In the genomic region with DNA sequence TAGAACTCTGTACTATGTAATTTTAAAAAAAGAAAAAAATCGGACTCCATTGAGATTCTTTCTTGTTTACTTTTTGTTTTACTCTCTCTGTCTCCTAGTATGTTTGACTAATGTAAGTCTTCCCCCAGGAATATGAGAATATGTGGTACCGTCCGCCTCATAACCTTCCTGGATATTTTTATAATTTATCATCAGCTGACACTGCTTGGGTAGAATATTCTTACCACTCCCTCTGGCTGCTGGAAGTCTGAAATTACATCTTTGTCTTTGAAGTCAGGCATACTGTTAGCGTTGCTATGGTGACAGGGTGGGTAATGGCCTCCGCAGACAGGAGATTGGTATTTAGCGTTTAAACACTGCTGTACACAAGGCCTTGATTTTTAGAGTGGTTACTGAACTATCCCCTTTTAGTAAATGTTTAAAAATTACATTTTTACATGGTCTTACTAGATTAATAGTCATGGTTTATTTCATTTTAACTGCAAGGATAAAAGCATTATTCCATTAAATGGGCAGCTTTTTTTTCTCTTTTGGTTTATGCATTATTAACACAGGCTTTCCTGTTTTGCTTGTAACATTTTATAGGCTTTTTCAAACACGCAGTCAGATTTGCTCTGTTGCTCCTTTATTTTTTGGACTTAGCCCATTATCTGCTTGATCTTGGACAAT, we compare ENCODE assay signal across 8 cellular contexts.
DNase-seq lines count a peak whose midpoint lies in the region; ATAC-seq and TF ChIP-seq lines count a peak whose summit lies in the region.

No MANE protein-coding gene starts in this region.

- H3K9me3 ChIP-seq in cardiac muscle cell (ENCODE audit: low read depth): no peaks in the 10 kb centered on the region

- H3K27ac ChIP-seq in cardiac muscle cell: peak overlapping the region; percentile 86

- no peaks in the 10 kb centered on the region for H3K36me3 Mint-ChIP-seq in natural killer cell
- no peaks in the 10 kb centered on the region for H3K36me3 Mint-ChIP-seq in natural killer cell treated with Interleukin-12 subunit alpha and Interleukin-12 subunit beta and Interleukin-15 and Interleukin-18, amount 100 ng/mL, for 72 hours
- H3K36me3 Mint-ChIP-seq in activated T-helper 1 cell treated with anti-CD3 and anti-CD28 coated beads, Interleukin-12 subunit alpha, Interleukin-12 subunit beta, Interleukin-2, Interleukin-4 antibody, amounts not matched to agents 30 ng/mL and 10 ng/mL and 1 ng/mL, durations not matched to agents 14 hours and 24 hours and 36 hours (ENCODE audit: low read depth): no peaks in the 10 kb centered on the region

- no peaks in the 10 kb centered on the region for H3K27me3 ChIP-seq in cardiac muscle cell

- H3K27ac Mint-ChIP-seq in natural killer cell: peak overlapping the region; percentile 70 to 80
- no peak overlapping the region for H3K27ac Mint-ChIP-seq in natural killer cell treated with Interleukin-12 subunit alpha and Interleukin-12 subunit beta and Interleukin-15 and Interleukin-18, amount 100 ng/mL, for 72 hours
- peak overlapping the region; percentile 45 for H3K27ac Mint-ChIP-seq in activated T-helper 1 cell treated with anti-CD3 and anti-CD28 coated beads, Interleukin-12 subunit alpha, Interleukin-12 subunit beta, Interleukin-2, Interleukin-4 antibody, amounts not matched to agents 30 ng/mL and 10 ng/mL and 1 ng/mL, durations not matched to agents 14 hours and 24 hours and 36 hours

- no peaks in the 10 kb centered on the region for H3K9me3 Mint-ChIP-seq in natural killer cell
- no peaks in the 10 kb centered on the region for H3K9me3 Mint-ChIP-seq in natural killer cell treated with Interleukin-12 subunit alpha and Interleukin-12 subunit beta and Interleukin-15 and Interleukin-18, amount 100 ng/mL, for 72 hours
- no peaks in the 10 kb centered on the region for H3K9me3 Mint-ChIP-seq in activated T-helper 1 cell treated with anti-CD3 and anti-CD28 coated beads, Interleukin-12 subunit alpha, Interleukin-12 subunit beta, Interleukin-2, Interleukin-4 antibody, amounts not matched to agents 30 ng/mL and 10 ng/mL and 1 ng/mL, durations not matched to agents 14 hours and 24 hours and 36 hours

- TF ChIP-seq CTCF in natural killer cell (IDR thresholded peaks at IDR 0.05): no peak
- peak; percentile 37 for TF ChIP-seq CTCF in cardiac muscle cell (IDR thresholded peaks at IDR 0.05; ENCODE audit: low read depth, low read length)
- TF ChIP-seq CTCF in retinal pigment epithelial cell (conservative IDR thresholded peaks at IDR 0.05; ENCODE audit: low read depth, low read length): peak; percentile 46

- DNase-seq in natural killer cell: no peak
- no peak for DNase-seq in natural killer cell treated with Interleukin-12 subunit alpha and Interleukin-12 subunit beta and Interleukin-15 and Interleukin-18, amount 100 ng/mL, for 72 hours (ENCODE audit: low spot score)
- peak; percentile 90 to 99 (median 94) for DNase-seq in NCI-H1417 (lab: John Stamatoyannopoulos, UW)
- peak; percentile 14 for DNase-seq in activated T-helper 1 cell treated with anti-CD3 and anti-CD28 coated beads, Interleukin-12 subunit alpha, Interleukin-12 subunit beta, Interleukin-2, Interleukin-4 antibody, amounts not matched to agents 30 ng/mL and 10 ng/mL and 1 ng/mL, durations not matched to agents 14 hours and 24 hours and 36 hours (ENCODE audit: low spot score)
- DNase-seq in cardiac muscle cell (ENCODE audit: low read depth in 1 of 2, low spot score in 1 of 2): peak; percentile 83 to 97
- DNase-seq in retinal pigment epithelial cell (ENCODE audit: low read depth): peak; percentile 93

- peaks cover 68 to 79% of the 10 kb centered on the region in 2 donors for H3K4me1 Mint-ChIP-seq in natural killer cell
- peaks cover 47 to 51% of the 10 kb centered on the region in 2 donors for H3K4me1 Mint-ChIP-seq in natural killer cell treated with Interleukin-12 subunit alpha and Interleukin-12 subunit beta and Interleukin-15 and Interleukin-18, amount 100 ng/mL, for 72 hours (ENCODE audit: low read depth in 2 of 2)
- peaks cover 51% of the 10 kb centered on the region for H3K4me1 Mint-ChIP-seq in activated T-helper 1 cell treated with anti-CD3 and anti-CD28 coated beads, Interleukin-12 subunit alpha, Interleukin-12 subunit beta, Interleukin-2, Interleukin-4 antibody, amounts not matched to agents 30 ng/mL and 10 ng/mL and 1 ng/mL, durations not matched to agents 14 hours and 24 hours and 36 hours (ENCODE audit: low read depth)

- peak overlapping the region; percentile 42 for H3K4me3 Mint-ChIP-seq in natural killer cell
- no peak overlapping the region for H3K4me3 Mint-ChIP-seq in natural killer cell treated with Interleukin-12 subunit alpha and Interleukin-12 subunit beta and Interleukin-15 and Interleukin-18, amount 100 ng/mL, for 72 hours
- H3K4me3 Mint-ChIP-seq in activated T-helper 1 cell treated with anti-CD3 and anti-CD28 coated beads, Interleukin-12 subunit alpha, Interleukin-12 subunit beta, Interleukin-2, Interleukin-4 antibody, amounts not matched to agents 30 ng/mL and 10 ng/mL and 1 ng/mL, durations not matched to agents 14 hours and 24 hours and 36 hours: no peak overlapping the region

- H3K4me3 ChIP-seq in cardiac muscle cell (peak overlapping the region; percentile 5), retinal pigment epithelial cell (ENCODE audit: low read length) (peak overlapping the region; percentile 11)

- H3K36me3 ChIP-seq in cardiac muscle cell: no peaks in the 10 kb centered on the region

- ATAC-seq in natural killer cell (peak in 2 of 3 donors; percentile 80 to 81), HG03139 (IDR thresholded peaks at IDR 0.05; ENCODE audit: unreplicated experiment) (no peak), GM18873 (IDR thresholded peaks at IDR 0.05; ENCODE audit: low FRiP score, unreplicated experiment) (no peak)
- no peak for ATAC-seq in natural killer cell treated with Interleukin-12 subunit alpha and Interleukin-12 subunit beta and Interleukin-15 and Interleukin-18, amount 100 ng/mL, for 72 hours

- peaks cover 26% of the 10 kb centered on the region for H3K4me1 ChIP-seq in cardiac muscle cell (ENCODE audit: low read depth)

- no peaks in the 10 kb centered on the region for H3K27me3 Mint-ChIP-seq in natural killer cell (ENCODE audit: low read depth in 2 of 2)
- no peaks in the 10 kb centered on the region for H3K27me3 Mint-ChIP-seq in natural killer cell treated with Interleukin-12 subunit alpha and Interleukin-12 subunit beta and Interleukin-15 and Interleukin-18, amount 100 ng/mL, for 72 hours
- no peaks in the 10 kb centered on the region for H3K27me3 Mint-ChIP-seq in activated T-helper 1 cell treated with anti-CD3 and anti-CD28 coated beads, Interleukin-12 subunit alpha, Interleukin-12 subunit beta, Interleukin-2, Interleukin-4 antibody, amounts not matched to agents 30 ng/mL and 10 ng/mL and 1 ng/mL, durations not matched to agents 14 hours and 24 hours and 36 hours (ENCODE audit: insufficient read depth)

- intact Hi-C loops in natural killer cell (cut with micrococcal nuclease): no loop called here
- intact Hi-C loops in activated T-helper 1 cell treated with anti-CD3 and anti-CD28 coated beads, Interleukin-12 subunit alpha, Interleukin-12 subunit beta, Interleukin-2, Interleukin-4 antibody, amounts not matched to agents 30 ng/mL and 10 ng/mL and 1 ng/mL, durations not matched to agents 14 hours and 24 hours and 36 hours (cut with micrococcal nuclease): loop anchor here (2.0 to 10.0 kb wide), 3 partner anchors 173 to 269 kb away; no protein-coding TSS in a partner anchor

Comparison
In these comparisons a context has a peak if more than half of its experiments do, and no peak if none do; other contexts are left out.
1. ATAC-seq: peak in natural killer cell (2 of 3); none in natural killer cell treated with Interleukin-12 subunit alpha and Interleukin-12 subunit beta and Interleukin-15 and Interleukin-18, amount 100 ng/mL, for 72 hours (0 of 2), HG03139 (single experiment) and GM18873 (single experiment).
2. H3K27ac Mint-ChIP-seq: peak in natural killer cell (2 of 2) and activated T-helper 1 cell treated with anti-CD3 and anti-CD28 coated beads, Interleukin-12 subunit alpha, Interleukin-12 subunit beta, Interleukin-2, Interleukin-4 antibody, amounts not matched to agents 30 ng/mL and 10 ng/mL and 1 ng/mL, durations not matched to agents 14 hours and 24 hours and 36 hours (single experiment); none in natural killer cell treated with Interleukin-12 subunit alpha and Interleukin-12 subunit beta and Interleukin-15 and Interleukin-18, amount 100 ng/mL, for 72 hours (0 of 2).
3. DNase-seq: peak in NCI-H1417 (3 of 3), activated T-helper 1 cell treated with anti-CD3 and anti-CD28 coated beads, Interleukin-12 subunit alpha, Interleukin-12 subunit beta, Interleukin-2, Interleukin-4 antibody, amounts not matched to agents 30 ng/mL and 10 ng/mL and 1 ng/mL, durations not matched to agents 14 hours and 24 hours and 36 hours (single experiment), cardiac muscle cell (2 of 2) and retinal pigment epithelial cell (single experiment); none in natural killer cell (single experiment) and natural killer cell treated with Interleukin-12 subunit alpha and Interleukin-12 subunit beta and Interleukin-15 and Interleukin-18, amount 100 ng/mL, for 72 hours (single experiment).